8 cellular contexts compared by ENCODE assay signal in genomic region chr1:7770939-7771672, GRCh38. TPM values are rescaled to one million over a fixed set of nuclear protein-coding genes. Genes with fewer than 3 reads are reported as not detected.
A peak's percentile ranks its signal among the peaks of the same experiment; 100 is the strongest.
DNase-seq lines count a peak whose midpoint lies in the region; TF ChIP-seq lines count a peak whose summit lies in the region.

A gene with protein sequence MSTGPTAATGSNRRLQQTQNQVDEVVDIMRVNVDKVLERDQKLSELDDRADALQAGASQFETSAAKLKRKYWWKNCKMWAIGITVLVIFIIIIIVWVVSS (plus strand): TSS chr1:7771296. CDS start chr1:7771384, 88 bp downstream.

- H3K36me3 ChIP-seq in H7 (replicated peaks; ENCODE audit: control insufficient read depth, insufficient read depth, low read length) (no peaks in the 10 kb centered on the region; the same call in none of the 2 replicates), right atrium auricular region (peaks cover 18% of the 10 kb centered on the region), uterus (no peaks in the 10 kb centered on the region)

- intact Hi-C loops in uterus (cut with DNase I; ENCODE audit: low total_unique reads), result no loop called here

- in situ Hi-C loops in G401 (cut with HindIII; ENCODE audit: low sequenced_read_pairs), result no loop called here

- H3K27ac ChIP-seq in right atrium auricular region, result peak within 1 kb of the TSS; percentile 89 to 91
- peak within 1 kb of the TSS; percentile 90 for H3K27ac ChIP-seq in uterus

- no peaks in the 10 kb centered on the region for H3K27me3 ChIP-seq in H7 (ENCODE audit: control insufficient read depth, insufficient read depth, low read length)
- no peaks in the 10 kb centered on the region for H3K27me3 ChIP-seq in right atrium auricular region
- H3K27me3 ChIP-seq in uterus, result no peaks in the 10 kb centered on the region

- peaks cover 0 to 15% of the 10 kb centered on the region in 2 donors for H3K4me1 ChIP-seq in right atrium auricular region
- H3K4me1 ChIP-seq in uterus, result peaks cover 0 to 10% of the 10 kb centered on the region in 2 donors

- H3K9me3 ChIP-seq in right atrium auricular region, result no peaks in the 10 kb centered on the region
- H3K9me3 ChIP-seq in uterus, result no peaks in the 10 kb centered on the region

- peak; percentile 60 to 76 for TF ChIP-seq POLR2A in uterus (IDR thresholded peaks at IDR 0.05)

- DNase-seq in G401 (ENCODE audit: low spot score), result peak; percentile 80
- peak; percentile 99 for DNase-seq in H7
- DNase-seq in MV-4-11 (lab: John Stamatoyannopoulos, UW), result peak; percentile 69
- peak; percentile 65 to 84 (median 81) for DNase-seq in T-helper 2 cell
- peak; percentile 25 to 90 (median 80) for DNase-seq in amygdala (lab: John Stamatoyannopoulos, UW)
- peak; percentile 88 for DNase-seq in right atrium auricular region (ENCODE audit: low spot score)
- peak; percentile 81 for DNase-seq in putamen (ENCODE audit: low spot score)
- peak; percentile 83 to 86 for DNase-seq in uterus

- TF ChIP-seq CTCF in right atrium auricular region (IDR thresholded peaks at IDR 0.05), result no peak
- TF ChIP-seq CTCF in uterus (IDR thresholded peaks at IDR 0.05), result peak in 1 of 4 experiments; percentile 14

- H3K4me3 ChIP-seq in H7 (ENCODE audit: insufficient read depth, low read depth, low read length), result peak within 1 kb of the TSS; percentile 85
- peak within 1 kb of the TSS; percentile 92 to 97 for H3K4me3 ChIP-seq in right atrium auricular region
- peak within 1 kb of the TSS; percentile 86 to 99 for H3K4me3 ChIP-seq in uterus

RNA-seq across cellular contexts. Expression of the gene that starts here (rescaled TPM):
- 95.6 and 126 TPM in 2 replicates for total RNA-seq in G401 (2014; rRNA removed; shearing (Covaris generic))
- total RNA-seq in H7 (2014; rRNA removed; shearing (Covaris generic)), result 69.0 and 78.4 TPM in 2 replicates
- total RNA-seq in right atrium auricular region (10 to 100 TPM; 84.3 to 97.9 TPM), uterus (100 to 1,000 TPM in 1 of 4 donors, 10 to 100 TPM in 3; 41.0 to 128 (median 71.8) TPM)

Comparison
In these comparisons a context has a peak if more than half of its experiments do, and no peak if none do; other contexts are left out.
1. Peak in every context shown above with its lines: DNase-seq, H3K4me3 ChIP-seq and H3K27ac ChIP-seq.